1 cellular context compared by ENCODE assay signal in genomic region chr4:43244688-43245382, GRCh38.
TF ChIP-seq lines count a peak whose summit lies in the region.

No MANE protein-coding gene starts in this region.

TF ChIP-seq in SK-N-SH, 30 proteins besides CTCF, POLR2A, EP300 and RAD21 (continued from another document):
- no peak for TF ChIP-seq SMC3 (IDR thresholded peaks at IDR 0.05; ENCODE audit: low read depth, low read length)
- TF ChIP-seq RCOR1 (IDR thresholded peaks at IDR 0.05; ENCODE audit: low read length): no peak
